Comparison of ENCODE assay signal across 9 cellular contexts in genomic region chr12:89947437-89948265, GRCh38.
A peak's percentile ranks its signal among the peaks of the same experiment; 100 is the strongest.
DNase-seq lines count a peak whose midpoint lies in the region; ATAC-seq, FAIRE-seq and TF ChIP-seq lines count a peak whose summit lies in the region.
"Had no signal": no experiment of that assay in that cellular context is flagged by ENCODE, and none has a peak within 500 bp of the region (broad histone marks: within the 10 kb centered on the region; RNA-seq: fewer than 3 reads in every experiment).

No MANE protein-coding gene starts in this region.

- no peaks in the 10 kb centered on the region for H3K4me1 ChIP-seq in ovary (ENCODE audit: insufficient read depth)

- intact Hi-C loops in ovary (cut with DNase I), result loop anchor here in 1 of 4 donors (10.0 kb wide), 1 partner anchor 243 kb away; the partner anchor contains the start of gene ATP2B1

- TF ChIP-seq CTCF in D721Med (IDR thresholded peaks at IDR 0.05; ENCODE audit: insufficient read depth, missing control alignments) (no peak), epithelial cell of esophagus (IDR thresholded peaks at IDR 0.05; ENCODE audit: insufficient read depth, low read depth, low read length, missing control alignments) (no peak), ovary (IDR thresholded peaks at IDR 0.05) (no peak)

- no peak overlapping the region for H3K4me3 ChIP-seq in epithelial cell of esophagus (ENCODE audit: low read length)
- H3K4me3 ChIP-seq in ovary, result no peak overlapping the region
- H3K4me3 ChIP-seq: K562 had no signal

- no peaks in the 10 kb centered on the region for H3K36me3 ChIP-seq in ovary

- no peaks in the 10 kb centered on the region for H3K27me3 ChIP-seq in ovary

- H3K27ac ChIP-seq in ovary, result peak overlapping the region; percentile 56 to 59

- WGBS in ovary, 3 donors, result 15 to 30% (median 22%) methylated on average over 5 of the region's 5 CpGs

- peak; percentile 29 for FAIRE-seq in D721Med (lab: Jason Lieb, UNC)
- FAIRE-seq: K562 had no signal

- DNase-seq in D721Med (ENCODE audit: insufficient read length, low spot score) (peak; percentile 16), NCI-H82 treated with DMSO at 0.1 percent for 48 hours (lab: John Stamatoyannopoulos, UW; ENCODE audit: unreplicated experiment) (peak; percentile 68), epithelial cell of esophagus (ENCODE audit: low read depth) (peak; percentile 87), ovary (peak in 3 of 5 donors; percentile 11 to 25 (median 17)), SW480 (ENCODE audit: low spot score) (no peak), T-helper 1 cell (no peak)
- DNase-seq in stimulated activated CD4-positive, alpha-beta T cell treated with anti-CD3 and anti-CD28 coated beads, Interleukin-1b, Interleukin-23, amount 100 ng/mL, for 48 hours, result no peak

- no peak for TF ChIP-seq EP300 in ovary (IDR thresholded peaks at IDR 0.05)

- H3K9me3 ChIP-seq in ovary, result no peaks in the 10 kb centered on the region

- ATAC-seq in HG02571 (IDR thresholded peaks at IDR 0.05; ENCODE audit: unreplicated experiment), result no peak
- ATAC-seq: K562 had no signal

- TF ChIP-seq POLR2A in ovary (IDR thresholded peaks at IDR 0.05), result no peak

Comparison
In these comparisons a context has a peak if more than half of its experiments do, and no peak if none do; other contexts are left out.
1. DNase-seq: peak in D721Med (single experiment), NCI-H82 treated with DMSO at 0.1 percent for 48 hours (single experiment), epithelial cell of esophagus (single experiment) and ovary (3 of 5); none in stimulated activated CD4-positive, alpha-beta T cell treated with anti-CD3 and anti-CD28 coated beads, Interleukin-1b, Interleukin-23, amount 100 ng/mL, for 48 hours (single experiment), SW480 (single experiment) and T-helper 1 cell (0 of 5).